Comparison of ENCODE assay signal across 11 cellular contexts in genomic region chr10:69757553-69758309, GRCh38. TPM values are rescaled to one million over a fixed set of nuclear protein-coding genes. Genes with fewer than 3 reads are reported as not detected.
DNase-seq lines count a peak whose midpoint lies in the region; ATAC-seq, FAIRE-seq and TF ChIP-seq lines count a peak whose summit lies in the region.
"Had no signal": no experiment of that assay in that cellular context is flagged by ENCODE, and none has a peak within 500 bp of the region (broad histone marks: within the 10 kb centered on the region; RNA-seq: fewer than 3 reads in every experiment).

No MANE protein-coding gene starts in this region.

- H3K9me2 ChIP-seq in MM.1S (replicated peaks; ENCODE audit: insufficient read depth, low read length): no peaks in the 10 kb centered on the region

- H3K36me3 ChIP-seq in pancreas: no peaks in the 10 kb centered on the region
- H3K36me3 ChIP-seq in MM.1S (replicated peaks; ENCODE audit: insufficient read depth, low read length): no peaks in the 10 kb centered on the region
- H3K36me3 ChIP-seq: upper lobe of left lung had no signal

- H3K4me3 ChIP-seq in pancreas (no peak overlapping the region), MM.1S (ENCODE audit: low read length) (no peak overlapping the region)
- H3K4me3 ChIP-seq: upper lobe of left lung had no signal

- TF ChIP-seq CTCF in pancreas (IDR thresholded peaks at IDR 0.05) (no peak), MM.1S (IDR thresholded peaks at IDR 0.05; ENCODE audit: low read length) (no peak)

- H3K9me3 ChIP-seq in pancreas: no peaks in the 10 kb centered on the region
- no peaks in the 10 kb centered on the region for H3K9me3 ChIP-seq in MM.1S (replicated peaks; ENCODE audit: insufficient read depth, low read length)
- H3K9me3 ChIP-seq: upper lobe of left lung had no signal

- no peak overlapping the region for H3K27ac ChIP-seq in pancreas
- no peak overlapping the region for H3K27ac ChIP-seq in MM.1S (ENCODE audit: low read length)

- FAIRE-seq in pancreas (lab: Jason Lieb, UNC): no peak

- H3K4me1 ChIP-seq in pancreas (no peaks in the 10 kb centered on the region), MM.1S (ENCODE audit: low read length) (no peaks in the 10 kb centered on the region)

- H2AFZ ChIP-seq in MM.1S (ENCODE audit: low read length): no peak overlapping the region

- no peaks in the 10 kb centered on the region for H3K79me2 ChIP-seq in MM.1S (ENCODE audit: low read length)

- H3K9ac ChIP-seq in MM.1S (ENCODE audit: low read length): no peak overlapping the region

- peak; percentile 19 for DNase-seq in DMS53 treated with DMSO at 0.1 percent for 48 hours (lab: John Stamatoyannopoulos, UW; ENCODE audit: unreplicated experiment)
- DNase-seq in NCI-H69 (lab: John Stamatoyannopoulos, UW): peak; percentile 63
- DNase-seq in fibroblast of gingiva (ENCODE audit: low read depth): peak; percentile 89
- peak in 2 of 6 donors; percentile 23 to 53 for DNase-seq in pancreas
- DNase-seq in activated CD4-positive, alpha-beta T cell treated with anti-CD3 and anti-CD28 coated beads, Interleukin-2, amount 50 U/mL, for 48 hours: no peak
- DNase-seq in MM.1S: no peak
- DNase-seq: OCI-M1, upper lobe of left lung had no signal

- WGBS in pancreas, 2 donors: 60 to 65% methylated on average over 10 of the region's 10 CpGs

- H3K4me2 ChIP-seq in MM.1S (ENCODE audit: low read depth, low read length): no peak overlapping the region

- intact Hi-C loops in pancreas (cut with DNase I): no loop called here

- H3K27me3 ChIP-seq in pancreas: no peaks in the 10 kb centered on the region
- H3K27me3 ChIP-seq in MM.1S (replicated peaks; ENCODE audit: insufficient read depth, low read length): peaks cover 30% of the 10 kb centered on the region
- H3K27me3 ChIP-seq: upper lobe of left lung had no signal

- H4K20me1 ChIP-seq in MM.1S (ENCODE audit: insufficient read depth, low read length): no peaks in the 10 kb centered on the region

- peak in 3 of 4 donors; percentile 60 to 69 (median 62) for ATAC-seq in pancreas
- ATAC-seq in HG03108 (IDR thresholded peaks at IDR 0.05; ENCODE audit: unreplicated experiment): no peak
- no peak for ATAC-seq in HG03175 (IDR thresholded peaks at IDR 0.05; ENCODE audit: unreplicated experiment)

- H3F3A ChIP-seq in MM.1S (ENCODE audit: insufficient read depth, low read length): no peaks in the 10 kb centered on the region

RNA-seq across cellular contexts. Expression of gene COL13A1, which starts 44.0 kb away (rescaled TPM):
- total RNA-seq in pancreas: 1 to 10 TPM in 1 of 6 donors, under 1 TPM in 5; 0.35 to 1.1 (median 0.84) TPM
- 10 to 100 TPM in 1 of 2 donors, 1 to 10 TPM in 1; 2.2 to 11.7 TPM for polyA plus RNA-seq in pancreas
- total RNA-seq: activated T-helper 1 cell treated with anti-CD3 and anti-CD28 coated beads, Interleukin-12 subunit alpha, Interleukin-12 subunit beta, Interleukin-2, Interleukin-4 antibody, amounts not matched to agents 30 ng/mL and 10 ng/mL and 1 ng/mL, durations not matched to agents 14 hours and 24 hours and 36 hours had no signal

Comparison
In these comparisons a context has a peak if more than half of its experiments do, and no peak if none do; other contexts are left out.
1. DNase-seq: peak in DMS53 treated with DMSO at 0.1 percent for 48 hours (single experiment), NCI-H69 (single experiment) and fibroblast of gingiva (single experiment); none in activated CD4-positive, alpha-beta T cell treated with anti-CD3 and anti-CD28 coated beads, Interleukin-2, amount 50 U/mL, for 48 hours (0 of 2) and MM.1S (single experiment).
2. ATAC-seq: peak in pancreas (3 of 4); none in HG03108 (single experiment) and HG03175 (single experiment).